ENCODE assay signal across 18 cellular contexts in the genomic region with DNA sequence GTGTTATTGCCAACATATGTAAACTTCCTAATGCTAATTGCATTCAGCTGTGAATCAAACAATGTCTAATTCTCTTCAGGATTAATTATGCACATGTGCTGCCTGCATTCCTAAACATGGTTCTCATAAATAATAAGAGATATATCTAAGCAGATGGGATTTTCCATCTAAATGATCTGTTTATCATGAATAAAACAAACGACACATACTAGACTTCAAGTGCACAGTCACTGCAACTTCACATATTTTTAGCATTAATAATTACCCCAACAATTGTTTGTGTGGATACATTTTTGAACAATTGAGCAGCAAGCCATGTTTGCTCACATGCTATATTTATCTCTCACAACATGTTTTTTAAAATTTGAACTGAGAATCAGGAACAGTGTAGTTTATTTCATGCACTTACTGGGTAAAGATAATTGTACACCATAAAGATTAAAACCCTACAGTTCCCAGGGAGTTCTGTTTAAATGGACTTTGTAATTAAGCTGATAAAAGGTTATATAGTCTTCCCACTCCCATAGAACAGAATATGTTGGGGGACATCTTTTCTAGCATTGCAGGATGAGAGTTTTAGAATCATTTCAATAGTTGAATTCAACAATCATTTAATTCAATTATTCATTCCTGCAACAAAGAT.
DNase-seq lines count a peak whose midpoint lies in the region; ATAC-seq, FAIRE-seq and TF ChIP-seq lines count a peak whose summit lies in the region.
"Had no signal": no experiment of that assay in that cellular context is flagged by ENCODE, and none has a peak within 500 bp of the region (broad histone marks: within the 10 kb centered on the region; RNA-seq: fewer than 3 reads in every experiment).

No MANE protein-coding gene starts in this region.

- TF ChIP-seq CTCF in IMR-90 (conservative IDR thresholded peaks at IDR 0.05; ENCODE audit: low read depth, low read length): no peak
- TF ChIP-seq CTCF in endothelial cell of umbilical vein (IDR thresholded peaks at IDR 0.05; ENCODE audit: extremely low read depth in 1 of 2, insufficient read depth in 1 of 2, low read depth in 1 of 2, low read length in 2 of 2): no peak
- no peak for TF ChIP-seq CTCF in GM10248 (IDR thresholded peaks at IDR 0.05; ENCODE audit: control extremely low read depth, extremely low read depth, low read depth, missing control alignments)

- no peak overlapping the region for H3K4ac ChIP-seq in IMR-90 (ENCODE audit: low read depth, low read length)
- H3K4ac ChIP-seq in mesenchymal stem cell (ENCODE audit: low read depth in 1 of 2, low read length in 2 of 2): no peak overlapping the region

- H3K14ac ChIP-seq in IMR-90 (replicated peaks; ENCODE audit: low read depth, low read length): no peak overlapping the region
- H3K14ac ChIP-seq in mesenchymal stem cell (ENCODE audit: low read length in 2 of 2): no peak overlapping the region

- no peak overlapping the region for H4K8ac ChIP-seq in IMR-90 (ENCODE audit: low read depth in 2 of 2, low read length in 2 of 2)
- no peak overlapping the region for H4K8ac ChIP-seq in mesenchymal stem cell (ENCODE audit: low read length)

- H3K23ac ChIP-seq in IMR-90 (ENCODE audit: low read depth, low read length) (no peak overlapping the region), mesenchymal stem cell (ENCODE audit: low read length in 2 of 2) (no peak overlapping the region)

- H2AK5ac ChIP-seq in IMR-90 (ENCODE audit: low read depth, low read length) (no peak overlapping the region), mesenchymal stem cell (ENCODE audit: low read length, severe bottlenecking) (no peak overlapping the region)

- H3K27me3 ChIP-seq in IMR-90 (ENCODE audit: control insufficient read depth, insufficient read depth, low read length): no peaks in the 10 kb centered on the region
- H3K27me3 ChIP-seq in endothelial cell of umbilical vein (ENCODE audit: control insufficient read depth in 2 of 2, insufficient read depth in 2 of 2, low read length in 2 of 2): no peaks in the 10 kb centered on the region
- no peaks in the 10 kb centered on the region for H3K27me3 ChIP-seq in mesenchymal stem cell (ENCODE audit: control insufficient read depth in 1 of 2, insufficient read depth in 1 of 2, low read length in 2 of 2)
- H3K27me3 ChIP-seq: BLaER1 had no signal

- no peak overlapping the region for H2BK20ac ChIP-seq in IMR-90 (ENCODE audit: low read depth, low read length)

- ATAC-seq in IMR-90 (ENCODE audit: low read depth) (peak; percentile 71), GM19395 (IDR thresholded peaks at IDR 0.05; ENCODE audit: unreplicated experiment) (no peak), HG03439 (IDR thresholded peaks at IDR 0.05; ENCODE audit: unreplicated experiment) (no peak)
- ATAC-seq: activated naive CD8-positive, alpha-beta T cell treated with anti-CD3 and anti-CD28 coated beads, Interleukin-2, amount 50 U/mL, for 24 hours; activated T-cell treated with anti-CD3 and anti-CD28 coated beads, Interleukin-2, amount 50 U/mL, for 72 hours; right cardiac atrium had no signal

- TF ChIP-seq POLR2A in IMR-90 (IDR thresholded peaks at IDR 0.05; ENCODE audit: low read depth, low read length) (no peak), endothelial cell of umbilical vein (IDR thresholded peaks at IDR 0.05; ENCODE audit: low read depth, low read length) (no peak)

- H2AFZ ChIP-seq in IMR-90 (replicated peaks; ENCODE audit: low read length, poor library complexity): no peak overlapping the region
- H2AFZ ChIP-seq in endothelial cell of umbilical vein (ENCODE audit: low read depth, low read length): no peak overlapping the region
- no peak overlapping the region for H2AFZ ChIP-seq in mesenchymal stem cell (ENCODE audit: low read depth, low read length)

- TF ChIP-seq RAD21 in IMR-90 (IDR thresholded peaks at IDR 0.05; ENCODE audit: low read length): no peak

- BruUV-seq in IMR-90 (replicated peaks; lab: Mats Ljungman, UMichigan) (no TSS peak), endothelial cell of umbilical vein (replicated peaks; lab: Mats Ljungman, UMichigan) (no TSS peak)

- H4K5ac ChIP-seq in IMR-90 (ENCODE audit: low read depth, low read length): no peak overlapping the region

- no peak overlapping the region for H2BK12ac ChIP-seq in mesenchymal stem cell (ENCODE audit: low read length in 2 of 2)

- H4K91ac ChIP-seq in IMR-90 (ENCODE audit: insufficient read depth, low read depth, low read length): no peak overlapping the region
- H4K91ac ChIP-seq in mesenchymal stem cell (ENCODE audit: low read length): no peak overlapping the region

- H3K9me1 ChIP-seq in IMR-90 (ENCODE audit: insufficient read depth, low read length) (no peaks in the 10 kb centered on the region; the same call in 1 of the 2 replicates), endothelial cell of umbilical vein (replicated peaks; ENCODE audit: control insufficient read depth, extremely low read depth, insufficient read depth, low read length) (no peaks in the 10 kb centered on the region)

- H3K9me3 ChIP-seq in IMR-90 (ENCODE audit: control insufficient read depth, insufficient read depth, low read length): no peaks in the 10 kb centered on the region
- no peaks in the 10 kb centered on the region for H3K9me3 ChIP-seq in endothelial cell of umbilical vein (replicated peaks; ENCODE audit: control insufficient read depth, insufficient read depth, low read length)
- no peaks in the 10 kb centered on the region for H3K9me3 ChIP-seq in mesenchymal stem cell (ENCODE audit: control insufficient read depth, low read length)
- H3K9me3 ChIP-seq: BLaER1 had no signal

- H2BK15ac ChIP-seq in IMR-90 (ENCODE audit: low read depth, low read length) (no peak overlapping the region), mesenchymal stem cell (ENCODE audit: low read depth, poor library complexity, severe bottlenecking) (no peak overlapping the region)

- H3K9ac ChIP-seq in IMR-90 (ENCODE audit: low read depth, low read length) (no peak overlapping the region), endothelial cell of umbilical vein (replicated peaks; ENCODE audit: extremely low read depth, insufficient read depth, low read length) (no peak overlapping the region), mesenchymal stem cell (ENCODE audit: low read length) (peak overlapping the region; percentile 41)
- H3K9ac ChIP-seq: BLaER1 had no signal

- no CpG with 5 or more reads among the region's 1 CpG for WGBS in IMR-90 (ENCODE audit: extremely low coverage in 2 of 2, insufficient read length in 1 of 2), 2 experiments
- 0% methylated on average over 1 of the region's 1 CpG for WGBS in mesenchymal stem cell

- H2AK9ac ChIP-seq in IMR-90 (replicated peaks; ENCODE audit: low read depth, low read length, poor library complexity): no peak overlapping the region

- in situ Hi-C loops in IMR-90 (cut with MboI; ENCODE audit: low sequenced_read_pairs): no loop called here

- H3K36me3 ChIP-seq in IMR-90 (ENCODE audit: control insufficient read depth, insufficient read depth, low read length): no peaks in the 10 kb centered on the region
- H3K36me3 ChIP-seq in endothelial cell of umbilical vein (ENCODE audit: control insufficient read depth in 2 of 2, extremely low read depth in 1 of 2, insufficient read depth in 2 of 2, low read length in 2 of 2): no peaks in the 10 kb centered on the region
- H3K36me3 ChIP-seq in mesenchymal stem cell (ENCODE audit: control insufficient read depth in 1 of 2, insufficient read depth in 2 of 2, low read depth in 1 of 2, low read length in 2 of 2): no peaks in the 10 kb centered on the region
- H3K36me3 ChIP-seq: BLaER1 had no signal

- H2BK5ac ChIP-seq in IMR-90 (ENCODE audit: low read depth, low read length, poor library complexity, severe bottlenecking) (peak overlapping the region; percentile 43), mesenchymal stem cell (ENCODE audit: low read depth, low read length, poor library complexity, severe bottlenecking) (no peak overlapping the region)

- H3K4me2 ChIP-seq in IMR-90 (ENCODE audit: low read depth, low read length) (peak overlapping the region; percentile 37; the same call in 1 of the 2 replicates), endothelial cell of umbilical vein (ENCODE audit: insufficient read depth, low read length) (no peak overlapping the region), mesenchymal stem cell (ENCODE audit: low read length, poor library complexity, severe bottlenecking) (no peak overlapping the region)
- H3K4me2 ChIP-seq: BLaER1 had no signal

- no peak overlapping the region for H2BK120ac ChIP-seq in IMR-90 (ENCODE audit: low read depth, low read length)
- H2BK120ac ChIP-seq in mesenchymal stem cell (ENCODE audit: low read depth, low read length): no peak overlapping the region

- no peak overlapping the region for H3K56ac ChIP-seq in IMR-90 (ENCODE audit: extremely low read depth, insufficient read depth, low read length)

- intact Hi-C loops in IMR-90 (cut with micrococcal nuclease) (no loop called here), endothelial cell of umbilical vein (cut with micrococcal nuclease) (no loop called here)

- no peaks in the 10 kb centered on the region for H3K79me2 ChIP-seq in endothelial cell of umbilical vein (ENCODE audit: control insufficient read depth, insufficient read depth, low read length)

- H3K4me3 ChIP-seq in IMR-90 (ENCODE audit: insufficient read depth, low read depth, low read length) (no peak overlapping the region), endothelial cell of umbilical vein (replicated peaks in 1 of 3; ENCODE audit: insufficient read depth in 1 of 3, low read depth in 1 of 3, low read length in 3 of 3) (no peak overlapping the region), mesenchymal stem cell (ENCODE audit: insufficient read depth in 1 of 2, low read depth in 1 of 2, low read length in 2 of 2) (no peak overlapping the region)
- H3K4me3 ChIP-seq: BLaER1 had no signal

- POLR2A ChIA-PET in IMR-90 (lab: Charles Lee; ENCODE audit: unreplicated experiment) (no interaction called here), endothelial cell of umbilical vein (lab: Charles Lee) (no interaction called here), GM10248 (lab: Yijun Ruan, JAX) (no interaction called here)

- peak; percentile 54 for FAIRE-seq in endothelial cell of umbilical vein (lab: Jason Lieb, UNC)

- H3K4me1 ChIP-seq in IMR-90 (ENCODE audit: control insufficient read depth, insufficient read depth, low read length): no peaks in the 10 kb centered on the region; the same call in 1 of the 2 replicates
- H3K4me1 ChIP-seq in endothelial cell of umbilical vein (ENCODE audit: control insufficient read depth, extremely low read depth, insufficient read depth, low read length): no peaks in the 10 kb centered on the region
- no peaks in the 10 kb centered on the region for H3K4me1 ChIP-seq in mesenchymal stem cell (ENCODE audit: control insufficient read depth, insufficient read depth, low read depth, low read length)
- H3K4me1 ChIP-seq: BLaER1 had no signal

- H3K27ac ChIP-seq in IMR-90 (ENCODE audit: insufficient read depth, low read length) (no peak overlapping the region; the same call in 1 of the 2 replicates), endothelial cell of umbilical vein (ENCODE audit: insufficient read depth, low read depth, low read length) (no peak overlapping the region), mesenchymal stem cell (ENCODE audit: low read length, poor library complexity, severe bottlenecking) (no peak overlapping the region)
- H3K27ac ChIP-seq: BLaER1 had no signal

- no peaks in the 10 kb centered on the region for H4K20me1 ChIP-seq in IMR-90 (ENCODE audit: insufficient read depth, low read length)
- no peaks in the 10 kb centered on the region for H4K20me1 ChIP-seq in endothelial cell of umbilical vein (replicated peaks; ENCODE audit: control insufficient read depth, extremely low read depth, insufficient read depth, low read length)
- H4K20me1 ChIP-seq: BLaER1 had no signal

- DNase-seq in AG08395 (ENCODE audit: low spot score) (peak; percentile 63), IMR-90 (peak; percentile 72), endothelial cell of umbilical vein (ENCODE audit: low read depth, low spot score) (no peak), mesenchymal stem cell (peak; percentile 50), GM10248 (ENCODE audit: extremely low spot score) (no peak), NOMO-1 treated with dmso at 0.1 percent for 144 hours (lab: John Stamatoyannopoulos, UW; ENCODE audit: unreplicated experiment) (no peak)
- DNase-seq: activated CD4-positive, alpha-beta T cell treated with anti-CD3 and anti-CD28 coated beads, Interleukin-2, amount 50 U/mL, for 48 hours; activated naive CD8-positive, alpha-beta T cell treated with anti-CD3 and anti-CD28 coated beads, Interleukin-2, amount 50 U/mL, for 24 hours; activated T-cell treated with anti-CD3 and anti-CD28 coated beads, Interleukin-2, amount 50 U/mL, for 72 hours; DMS 273 treated with DMSO at 0.1 percent for 48 hours; NCI-H2107; NCI-H774; right cardiac atrium; stimulated activated CD4-positive, alpha-beta T cell treated with anti-CD3 and anti-CD28 coated beads, Interleukin-2, amount 100 ng/mL, for 24 hours; SW 1271 had no signal

- H3K18ac ChIP-seq in IMR-90 (ENCODE audit: low read depth, low read length) (no peak overlapping the region), mesenchymal stem cell (ENCODE audit: low read depth in 1 of 2, low read length in 2 of 2) (no peak overlapping the region)

- dilution Hi-C loops in IMR-90 (cut with HindIII; ENCODE audit: low sequenced_read_pairs, unreplicated experiment) (no loop called here), endothelial cell of umbilical vein (cut with MboI; ENCODE audit: extremely low pct_ligation_motif_present, low sequenced_read_pairs) (no loop called here)

- no peaks in the 10 kb centered on the region for H3K79me1 ChIP-seq in IMR-90 (ENCODE audit: low read depth in 1 of 2, low read length in 2 of 2)
- no peaks in the 10 kb centered on the region for H3K79me1 ChIP-seq in mesenchymal stem cell (replicated peaks; ENCODE audit: low read length, poor library complexity, severe bottlenecking)

- CTCF ChIA-PET in IMR-90 (lab: Yijun Ruan, JAX) (interaction anchor here (0.5 kb wide), 1 partner anchor 427 kb away, joined by 4 read pairs; no protein-coding TSS in a partner anchor), endothelial cell of umbilical vein (lab: Charles Lee) (no interaction called here), GM10248 (lab: Yijun Ruan, JAX) (no interaction called here)

Comparison
In these comparisons a context has a peak if more than half of its experiments do, and no peak if none do; other contexts are left out.
1. DNase-seq: peak in AG08395 (single experiment), IMR-90 (single experiment) and mesenchymal stem cell (single experiment); none in endothelial cell of umbilical vein (single experiment), GM10248 (single experiment) and NOMO-1 treated with dmso at 0.1 percent for 144 hours (single experiment).